8 cellular contexts compared by ENCODE assay signal in genomic region chr14:71855399-71856036, GRCh38.
A peak's percentile ranks its signal among the peaks of the same experiment; 100 is the strongest.
DNase-seq lines count a peak whose midpoint lies in the region; ATAC-seq and TF ChIP-seq lines count a peak whose summit lies in the region.

No MANE protein-coding gene starts in this region.

- no peak overlapping the region for H3K4me3 Mint-ChIP-seq in T-helper 2 cell treated with Interferon-gamma antibody and Interleukin-4, amounts not matched to agents 5 μg/mL and 100 μg/mL, for 36 hours
- H3K4me3 Mint-ChIP-seq in MCF 10A (ENCODE audit: unreplicated experiment): no peak overlapping the region

- H3K4me1 Mint-ChIP-seq in T-helper 2 cell treated with Interferon-gamma antibody and Interleukin-4, amounts not matched to agents 5 μg/mL and 100 μg/mL, for 36 hours (ENCODE audit: low read depth): peaks cover 8% of the 10 kb centered on the region
- peaks cover 10% of the 10 kb centered on the region for H3K4me1 Mint-ChIP-seq in MCF 10A (ENCODE audit: insufficient read depth, unreplicated experiment)

- no peaks in the 10 kb centered on the region for H3K27me3 ChIP-seq in MG63

- H3K9me3 Mint-ChIP-seq in T-helper 2 cell treated with Interferon-gamma antibody and Interleukin-4, amounts not matched to agents 5 μg/mL and 100 μg/mL, for 36 hours: no peaks in the 10 kb centered on the region
- H3K9me3 Mint-ChIP-seq in MCF 10A (ENCODE audit: unreplicated experiment): peaks cover 7% of the 10 kb centered on the region

- no peaks in the 10 kb centered on the region for H3K36me3 Mint-ChIP-seq in T-helper 2 cell treated with Interferon-gamma antibody and Interleukin-4, amounts not matched to agents 5 μg/mL and 100 μg/mL, for 36 hours (ENCODE audit: low read depth)
- no peaks in the 10 kb centered on the region for H3K36me3 Mint-ChIP-seq in MCF 10A (ENCODE audit: insufficient read depth, unreplicated experiment)

- peaks cover 27% of the 10 kb centered on the region for H3K27me3 Mint-ChIP-seq in T-helper 2 cell treated with Interferon-gamma antibody and Interleukin-4, amounts not matched to agents 5 μg/mL and 100 μg/mL, for 36 hours (ENCODE audit: low read depth)
- H3K27me3 Mint-ChIP-seq in MCF 10A (ENCODE audit: insufficient read depth, unreplicated experiment): peaks cover 42% of the 10 kb centered on the region

- no peaks in the 10 kb centered on the region for H3K9me3 ChIP-seq in MG63

- DNase-seq in DMS79 (lab: John Stamatoyannopoulos, UW) (peak; percentile 2), DMS79 treated with DMSO at 0.1 percent for 48 hours (lab: John Stamatoyannopoulos, UW) (no peak), MG63 (peak; percentile 58), MCF 10A (ENCODE audit: unreplicated experiment) (peak; percentile 87), iris pigment epithelial cell (ENCODE audit: low read depth) (peak; percentile 77)
- DNase-seq in T-helper 2 cell treated with Interferon-gamma antibody and Interleukin-4, amounts not matched to agents 5 μg/mL and 100 μg/mL, for 36 hours (ENCODE audit: low spot score): peak; percentile 34
- peak; percentile 59 to 63 for DNase-seq in stimulated activated CD4-positive, alpha-beta T cell treated with anti-CD3 and anti-CD28 coated beads, Interleukin-2, amount 100 ng/mL, for 48 hours

- CTCF ChIA-PET in MCF 10A (lab: Yijun Ruan, JAX): interaction anchor here (0.6 to 2.3 kb wide), 30 partner anchors 10 to 1223 kb away, joined by 3 to 15 read pairs (median 4); no protein-coding TSS in a partner anchor

- H3K36me3 ChIP-seq in MG63: no peaks in the 10 kb centered on the region

- BruUV-seq in MCF 10A (replicated peaks; lab: Mats Ljungman, UMichigan): no TSS peak

- peak; percentile 75 for TF ChIP-seq CTCF in MCF 10A (IDR thresholded peaks at IDR 0.05; ENCODE audit: unreplicated experiment)

- POLR2A ChIA-PET in MCF 10A (lab: Yijun Ruan, JAX): interaction anchor here (0.6 kb wide), 1 partner anchor 718 kb away, joined by 5 read pairs; no protein-coding TSS in a partner anchor

- H3K27ac Mint-ChIP-seq in T-helper 2 cell treated with Interferon-gamma antibody and Interleukin-4, amounts not matched to agents 5 μg/mL and 100 μg/mL, for 36 hours: no peak overlapping the region
- no peak overlapping the region for H3K27ac Mint-ChIP-seq in MCF 10A (ENCODE audit: low read depth, unreplicated experiment)

- no peak for ATAC-seq in GM21825 (IDR thresholded peaks at IDR 0.05; ENCODE audit: unreplicated experiment)

- no peak overlapping the region for H3K4me3 ChIP-seq in MG63

- intact Hi-C loops in MCF 10A (cut with micrococcal nuclease): loop anchor here (1.0 to 10.0 kb wide), 6 partner anchors 102 to 1041 kb away; no protein-coding TSS in a partner anchor
